8 cellular contexts compared by ENCODE assay signal in genomic region chr15:25481208-25481862, GRCh38. TPM values are rescaled to one million over a fixed set of nuclear protein-coding genes. Genes with fewer than 3 reads are reported as not detected.
DNase-seq lines count a peak whose midpoint lies in the region; ATAC-seq and TF ChIP-seq lines count a peak whose summit lies in the region.

No MANE protein-coding gene starts in this region.

- H3K4me1 Mint-ChIP-seq in progenitor cell of endocrine pancreas (ENCODE audit: low read depth): peaks cover 30% of the 10 kb centered on the region

- no peaks in the 10 kb centered on the region for H3K36me3 Mint-ChIP-seq in progenitor cell of endocrine pancreas (ENCODE audit: insufficient read depth)

- H3K36me3 ChIP-seq in HUES64 (ENCODE audit: insufficient read depth, low read length) (no peaks in the 10 kb centered on the region), esophagus squamous epithelium (no peaks in the 10 kb centered on the region)

- H3K9me3 ChIP-seq in HUES64 (ENCODE audit: insufficient read depth, low read depth, low read length) (no peaks in the 10 kb centered on the region), esophagus squamous epithelium (no peaks in the 10 kb centered on the region)

- ATAC-seq in HG03432 (IDR thresholded peaks at IDR 0.05; ENCODE audit: unreplicated experiment): no peak
- no peak for ATAC-seq in HG02973 (IDR thresholded peaks at IDR 0.05; ENCODE audit: unreplicated experiment)

- H3K27me3 Mint-ChIP-seq in progenitor cell of endocrine pancreas: peaks cover 17% of the 10 kb centered on the region

- H3K27ac ChIP-seq in HUES64 (ENCODE audit: low read depth, low read length) (peak overlapping the region; percentile 69), esophagus squamous epithelium (peak overlapping the region; percentile 28 to 73 (median 58))

- H3K9me3 Mint-ChIP-seq in progenitor cell of endocrine pancreas (ENCODE audit: low read depth): no peaks in the 10 kb centered on the region

- TF ChIP-seq CTCF in esophagus squamous epithelium (IDR thresholded peaks at IDR 0.05): no peak
- TF ChIP-seq CTCF in progenitor cell of endocrine pancreas (IDR thresholded peaks at IDR 0.05; ENCODE audit: unreplicated experiment): no peak
- TF ChIP-seq CTCF in GM13977 (IDR thresholded peaks at IDR 0.05; ENCODE audit: extremely low read depth, insufficient read depth, missing control alignments): no peak

- peak overlapping the region; percentile 65 for H3K9ac ChIP-seq in HUES64 (ENCODE audit: low read depth, low read length)

- in situ Hi-C loops in GM13977 (cut with MboI; ENCODE audit: low pct_unique_long_range_greater_than_20kb, low sequenced_read_pairs, unreplicated experiment): no loop called here

- H3K4me1 ChIP-seq in HUES64 (ENCODE audit: insufficient read depth, low read length) (peaks cover 14% of the 10 kb centered on the region), esophagus squamous epithelium (peaks cover 13 to 30% (median 19%) of the 10 kb centered on the region in 3 donors)

- intact Hi-C loops in esophagus squamous epithelium (cut with DNase I): no loop called here

- WGBS in HUES64: 21% methylated on average over 13 of the region's 14 CpGs
- WGBS in esophagus squamous epithelium, 2 donors: 6 to 10% methylated on average over 10 to 14 of the region's 14 CpGs

- peak; percentile 74 for DNase-seq in NCI-H748 treated with DMSO at 0.1 percent for 48 hours (lab: John Stamatoyannopoulos, UW)
- DNase-seq in esophagus squamous epithelium (lab: John Stamatoyannopoulos, UW): no peak
- DNase-seq in progenitor cell of endocrine pancreas (ENCODE audit: low spot score, unreplicated experiment): no peak
- DNase-seq in cerebellar nuclear complex (lab: John Stamatoyannopoulos, UW): no peak
- no peak for DNase-seq in GM13977 (ENCODE audit: low spot score)

- no peak for TF ChIP-seq POLR2A in esophagus squamous epithelium (IDR thresholded peaks at IDR 0.05)

- peak overlapping the region; percentile 91 for H3K27ac Mint-ChIP-seq in progenitor cell of endocrine pancreas

- H3K27me3 ChIP-seq in HUES64 (ENCODE audit: insufficient read depth, low read length) (no peaks in the 10 kb centered on the region), esophagus squamous epithelium (no peaks in the 10 kb centered on the region)

- peak overlapping the region; percentile 67 for H3K4me3 Mint-ChIP-seq in progenitor cell of endocrine pancreas (ENCODE audit: low read depth)

- H3K4me3 ChIP-seq in HUES64 (ENCODE audit: low read length) (peak overlapping the region; percentile 6; the same call in 1 of the 2 replicates), esophagus squamous epithelium (peak overlapping the region in 3 of 4 donors; percentile 8 to 48 (median 11))

RNA-seq across cellular contexts. Expression of gene UBE3A, which starts 42.5 kb away (rescaled TPM):
- polyA plus RNA-seq in HUES64 (2013, experiment 1 of 2): 53.5 TPM
- polyA plus RNA-seq in HUES64 (2013, experiment 2 of 2): 50.7 TPM
- total RNA-seq in esophagus squamous epithelium: 10 to 100 TPM; 36.7 to 84.7 (median 47.0) TPM
- 118 and 126 TPM in 2 replicates for total RNA-seq in progenitor cell of endocrine pancreas
